In the genomic region with DNA sequence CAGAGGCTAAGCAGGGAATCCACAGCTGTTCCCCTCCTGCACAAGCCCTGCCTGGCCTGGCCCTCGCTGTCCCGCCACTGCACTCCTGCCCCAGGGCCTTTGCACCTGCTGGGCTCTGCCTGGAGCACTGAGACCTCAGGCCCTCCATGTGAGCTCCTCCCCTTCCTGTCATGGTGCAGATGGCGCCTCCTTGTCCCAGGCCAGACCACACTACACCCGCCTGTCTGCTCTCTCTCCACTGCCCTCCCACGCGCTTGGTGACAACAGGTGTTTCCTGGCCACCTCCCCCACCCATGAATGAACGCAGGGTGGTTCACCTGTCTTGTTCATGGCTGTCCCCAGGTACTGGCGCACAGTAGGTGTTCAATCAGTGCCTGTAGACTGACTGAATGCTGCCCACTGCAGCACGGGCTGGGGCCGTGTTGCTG, we compare ENCODE assay signal across 1 cellular context.
TF ChIP-seq lines count a peak whose summit lies in the region.

No MANE protein-coding gene starts in this region.

TF ChIP-seq in GM12878, 131 proteins besides CTCF, POLR2A, EP300 and RAD21 (continued from another document and continues in another):
- TF ChIP-seq EZH2 (IDR thresholded peaks at IDR 0.05; ENCODE audit: borderline replicate concordance, control insufficient read depth, low read depth, low read length): no peak
- TF ChIP-seq HSF1 (IDR thresholded peaks at IDR 0.05; ENCODE audit: low read depth, low read length): no peak
- no peak for TF ChIP-seq CBFB (IDR thresholded peaks at IDR 0.05; ENCODE audit: low read depth)
- peak in 1 of 2 experiments; percentile 20; a peak in 1 of 4 replicates for TF ChIP-seq BHLHE40 (IDR thresholded peaks at IDR 0.05; ENCODE audit: borderline replicate concordance in 1 of 2, low read depth in 2 of 2, low read length in 1 of 2)
- no peak for TF ChIP-seq ZNF592 (IDR thresholded peaks at IDR 0.05)
- TF ChIP-seq KLF5 (IDR thresholded peaks at IDR 0.05; ENCODE audit: partially characterized antibody): no peak
- TF ChIP-seq ATF2 (IDR thresholded peaks at IDR 0.05; ENCODE audit: low read length): peak; percentile 32; the same call in 1 of the 2 replicates
- peak; percentile 98 for TF ChIP-seq DPF2 (IDR thresholded peaks at IDR 0.05)
- no peak for TF ChIP-seq HDAC2 (IDR thresholded peaks at IDR 0.05)
- TF ChIP-seq REST (IDR thresholded peaks at IDR 0.05; ENCODE audit: low read depth, low read length): no peak
- no peak for TF ChIP-seq ELK1 (IDR thresholded peaks at IDR 0.05; ENCODE audit: low read depth, low read length)
- TF ChIP-seq, protein P1, sequence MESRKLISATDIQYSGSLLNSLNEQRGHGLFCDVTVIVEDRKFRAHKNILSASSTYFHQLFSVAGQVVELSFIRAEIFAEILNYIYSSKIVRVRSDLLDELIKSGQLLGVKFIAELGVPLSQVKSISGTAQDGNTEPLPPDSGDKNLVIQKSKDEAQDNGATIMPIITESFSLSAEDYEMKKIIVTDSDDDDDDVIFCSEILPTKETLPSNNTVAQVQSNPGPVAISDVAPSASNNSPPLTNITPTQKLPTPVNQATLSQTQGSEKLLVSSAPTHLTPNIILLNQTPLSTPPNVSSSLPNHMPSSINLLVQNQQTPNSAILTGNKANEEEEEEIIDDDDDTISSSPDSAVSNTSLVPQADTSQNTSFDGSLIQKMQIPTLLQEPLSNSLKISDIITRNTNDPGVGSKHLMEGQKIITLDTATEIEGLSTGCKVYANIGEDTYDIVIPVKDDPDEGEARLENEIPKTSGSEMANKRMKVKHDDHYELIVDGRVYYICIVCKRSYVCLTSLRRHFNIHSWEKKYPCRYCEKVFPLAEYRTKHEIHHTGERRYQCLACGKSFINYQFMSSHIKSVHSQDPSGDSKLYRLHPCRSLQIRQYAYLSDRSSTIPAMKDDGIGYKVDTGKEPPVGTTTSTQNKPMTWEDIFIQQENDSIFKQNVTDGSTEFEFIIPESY (IDR thresholded peaks at IDR 0.05): no peak
- no peak for TF ChIP-seq CBX5 (IDR thresholded peaks at IDR 0.05; ENCODE audit: low read depth)
- TF ChIP-seq HDGF (IDR thresholded peaks at IDR 0.05): no peak
- TF ChIP-seq YBX1 (IDR thresholded peaks at IDR 0.05): no peak
- no peak for TF ChIP-seq STAT3 (IDR thresholded peaks at IDR 0.05; ENCODE audit: low read depth, low read length)
- no peak for TF ChIP-seq KDM1A (IDR thresholded peaks at IDR 0.05; ENCODE audit: borderline replicate concordance)
- TF ChIP-seq RFX5 (IDR thresholded peaks at IDR 0.05; ENCODE audit: low read depth, low read length): no peak
- TF ChIP-seq CREB1 (IDR thresholded peaks at IDR 0.05; ENCODE audit: low read depth): no peak
- no peak for TF ChIP-seq JUND (IDR thresholded peaks at IDR 0.05; ENCODE audit: low read depth, low read length)
- no peak for TF ChIP-seq SMAD5 (IDR thresholded peaks at IDR 0.05; ENCODE audit: low read depth)
- TF ChIP-seq ESRRA (IDR thresholded peaks at IDR 0.05; ENCODE audit: low read length): no peak
- TF ChIP-seq, protein P2, sequence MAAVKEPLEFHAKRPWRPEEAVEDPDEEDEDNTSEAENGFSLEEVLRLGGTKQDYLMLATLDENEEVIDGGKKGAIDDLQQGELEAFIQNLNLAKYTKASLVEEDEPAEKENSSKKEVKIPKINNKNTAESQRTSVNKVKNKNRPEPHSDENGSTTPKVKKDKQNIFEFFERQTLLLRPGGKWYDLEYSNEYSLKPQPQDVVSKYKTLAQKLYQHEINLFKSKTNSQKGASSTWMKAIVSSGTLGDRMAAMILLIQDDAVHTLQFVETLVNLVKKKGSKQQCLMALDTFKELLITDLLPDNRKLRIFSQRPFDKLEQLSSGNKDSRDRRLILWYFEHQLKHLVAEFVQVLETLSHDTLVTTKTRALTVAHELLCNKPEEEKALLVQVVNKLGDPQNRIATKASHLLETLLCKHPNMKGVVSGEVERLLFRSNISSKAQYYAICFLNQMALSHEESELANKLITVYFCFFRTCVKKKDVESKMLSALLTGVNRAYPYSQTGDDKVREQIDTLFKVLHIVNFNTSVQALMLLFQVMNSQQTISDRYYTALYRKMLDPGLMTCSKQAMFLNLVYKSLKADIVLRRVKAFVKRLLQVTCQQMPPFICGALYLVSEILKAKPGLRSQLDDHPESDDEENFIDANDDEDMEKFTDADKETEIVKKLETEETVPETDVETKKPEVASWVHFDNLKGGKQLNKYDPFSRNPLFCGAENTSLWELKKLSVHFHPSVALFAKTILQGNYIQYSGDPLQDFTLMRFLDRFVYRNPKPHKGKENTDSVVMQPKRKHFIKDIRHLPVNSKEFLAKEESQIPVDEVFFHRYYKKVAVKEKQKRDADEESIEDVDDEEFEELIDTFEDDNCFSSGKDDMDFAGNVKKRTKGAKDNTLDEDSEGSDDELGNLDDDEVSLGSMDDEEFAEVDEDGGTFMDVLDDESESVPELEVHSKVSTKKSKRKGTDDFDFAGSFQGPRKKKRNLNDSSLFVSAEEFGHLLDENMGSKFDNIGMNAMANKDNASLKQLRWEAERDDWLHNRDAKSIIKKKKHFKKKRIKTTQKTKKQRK (IDR thresholded peaks at IDR 0.05; ENCODE audit: low read depth, low read length): no peak
- TF ChIP-seq TBL1XR1 (IDR thresholded peaks at IDR 0.05; ENCODE audit: low read depth, low read length): no peak
- TF ChIP-seq, protein P3, sequence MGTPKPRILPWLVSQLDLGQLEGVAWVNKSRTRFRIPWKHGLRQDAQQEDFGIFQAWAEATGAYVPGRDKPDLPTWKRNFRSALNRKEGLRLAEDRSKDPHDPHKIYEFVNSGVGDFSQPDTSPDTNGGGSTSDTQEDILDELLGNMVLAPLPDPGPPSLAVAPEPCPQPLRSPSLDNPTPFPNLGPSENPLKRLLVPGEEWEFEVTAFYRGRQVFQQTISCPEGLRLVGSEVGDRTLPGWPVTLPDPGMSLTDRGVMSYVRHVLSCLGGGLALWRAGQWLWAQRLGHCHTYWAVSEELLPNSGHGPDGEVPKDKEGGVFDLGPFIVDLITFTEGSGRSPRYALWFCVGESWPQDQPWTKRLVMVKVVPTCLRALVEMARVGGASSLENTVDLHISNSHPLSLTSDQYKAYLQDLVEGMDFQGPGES (IDR thresholded peaks at IDR 0.05): no peak
- no peak for TF ChIP-seq FOXK2 (IDR thresholded peaks at IDR 0.05)
- TF ChIP-seq, protein P4, sequence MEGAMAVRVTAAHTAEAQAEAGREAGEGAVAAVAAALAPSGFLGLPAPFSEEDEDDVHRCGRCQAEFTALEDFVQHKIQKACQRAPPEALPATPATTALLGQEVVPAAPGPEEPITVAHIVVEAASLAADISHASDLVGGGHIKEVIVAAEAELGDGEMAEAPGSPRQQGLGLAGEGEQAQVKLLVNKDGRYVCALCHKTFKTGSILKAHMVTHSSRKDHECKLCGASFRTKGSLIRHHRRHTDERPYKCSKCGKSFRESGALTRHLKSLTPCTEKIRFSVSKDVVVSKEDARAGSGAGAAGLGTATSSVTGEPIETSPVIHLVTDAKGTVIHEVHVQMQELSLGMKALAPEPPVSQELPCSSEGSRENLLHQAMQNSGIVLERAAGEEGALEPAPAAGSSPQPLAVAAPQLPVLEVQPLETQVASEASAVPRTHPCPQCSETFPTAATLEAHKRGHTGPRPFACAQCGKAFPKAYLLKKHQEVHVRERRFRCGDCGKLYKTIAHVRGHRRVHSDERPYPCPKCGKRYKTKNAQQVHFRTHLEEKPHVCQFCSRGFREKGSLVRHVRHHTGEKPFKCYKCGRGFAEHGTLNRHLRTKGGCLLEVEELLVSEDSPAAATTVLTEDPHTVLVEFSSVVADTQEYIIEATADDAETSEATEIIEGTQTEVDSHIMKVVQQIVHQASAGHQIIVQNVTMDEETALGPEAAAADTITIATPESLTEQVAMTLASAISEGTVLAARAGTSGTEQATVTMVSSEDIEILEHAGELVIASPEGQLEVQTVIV (IDR thresholded peaks at IDR 0.05; ENCODE audit: borderline replicate concordance, partially characterized antibody): no peak
- TF ChIP-seq ZBED1 (IDR thresholded peaks at IDR 0.05; ENCODE audit: borderline replicate concordance): no peak
- TF ChIP-seq NRF1 (conservative IDR thresholded peaks at IDR 0.05; ENCODE audit: low read depth, low read length): no peak
- TF ChIP-seq PBX3 (IDR thresholded peaks at IDR 0.05; ENCODE audit: insufficient replicate concordance, low read depth, low read length): no peak
- no peak for TF ChIP-seq MEF2B (IDR thresholded peaks at IDR 0.05; ENCODE audit: partially characterized antibody, poor library complexity, severe bottlenecking)
- TF ChIP-seq SRF (IDR thresholded peaks at IDR 0.05; ENCODE audit: low read depth in 2 of 2, low read length in 2 of 2): no peak
